ENCODE assay signal across 16 cellular contexts in the genomic region with DNA sequence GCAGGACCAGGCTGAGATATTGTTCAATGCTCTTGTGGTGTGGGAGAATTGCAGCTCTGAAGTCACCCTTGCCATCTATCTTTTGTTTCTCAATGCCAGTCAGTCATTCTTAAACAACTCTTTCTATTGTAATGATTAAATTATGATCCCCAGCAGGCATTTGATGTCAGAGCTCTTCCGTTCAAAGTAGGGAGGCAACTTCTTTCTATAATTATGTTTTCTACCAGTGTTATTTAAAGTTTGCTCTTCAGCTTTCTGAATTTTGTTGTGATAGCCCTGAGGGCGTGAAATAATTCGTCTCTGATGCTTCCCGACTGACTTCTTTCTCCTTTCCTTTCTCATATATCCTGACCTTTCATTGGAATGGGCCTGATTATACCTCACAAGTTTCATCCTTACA.
DNase-seq lines count a peak whose midpoint lies in the region; ATAC-seq and TF ChIP-seq lines count a peak whose summit lies in the region.
"Had no signal": no experiment of that assay in that cellular context is flagged by ENCODE, and none has a peak within 500 bp of the region (broad histone marks: within the 10 kb centered on the region; RNA-seq: fewer than 3 reads in every experiment).

No MANE protein-coding gene starts in this region.

- DNase-seq in RPMI7951 (ENCODE audit: low read depth) (peak; percentile 35), adipocyte (ENCODE audit: low read depth) (peak; percentile 23), 8988T (no peak)
- no peak for DNase-seq in activated CD8-positive, alpha-beta memory T cell treated with anti-CD3 and anti-CD28 coated beads, Interleukin-2, amount 10 ng/mL, durations not matched to agents 7 days and 5 days
- DNase-seq: CD4-positive, CD25-positive, alpha-beta regulatory T cell; CD8-positive, alpha-beta T cell; DMS53; DND-41; GOT3 had no signal

- POLR2A ChIA-PET in HEK293 (lab: Yijun Ruan, JAX): no interaction called here

- no peak overlapping the region for H3K27ac ChIP-seq in HEK293 (ENCODE audit: extremely low read depth, low read depth, low read length)
- H3K27ac ChIP-seq: BLaER1, C4-2B had no signal

- no peaks in the 10 kb centered on the region for H3K4me1 Mint-ChIP-seq in activated CD8-positive, alpha-beta memory T cell treated with anti-CD3 and anti-CD28 coated beads, Interleukin-2, amount 10 ng/mL, durations not matched to agents 7 days and 5 days
- H3K4me1 Mint-ChIP-seq: CD4-positive, CD25-positive, alpha-beta regulatory T cell had no signal

- no peak for TF ChIP-seq CTCF in HEK293 (tag by site-specific recombination; IDR thresholded peaks at IDR 0.05)

- H3K4me3 ChIP-seq in HEK293 (ENCODE audit: low read depth, low read length) (no peak overlapping the region), adipocyte (ENCODE audit: low read length) (no peak overlapping the region)
- H3K4me3 ChIP-seq: BLaER1, HAP-1 had no signal

- CTCF ChIA-PET in HEK293 (lab: Yijun Ruan, JAX): interaction anchor here (1.4 to 1.6 kb wide), 2 partner anchors 8 to 11 kb away, joined by 4 read pairs; no protein-coding TSS in a partner anchor
- CTCF ChIA-PET in activated CD8-positive, alpha-beta memory T cell treated with anti-CD3 and anti-CD28 coated beads, Interleukin-2, amount 10 ng/mL, durations not matched to agents 7 days and 5 days (lab: Charles Lee): no interaction called here

- H3K27me3 ChIP-seq in adipocyte (replicated peaks; ENCODE audit: control insufficient read depth, insufficient read depth, low read length): no peaks in the 10 kb centered on the region
- H3K27me3 ChIP-seq: BLaER1 had no signal

- no peaks in the 10 kb centered on the region for H3K27me3 Mint-ChIP-seq in activated CD8-positive, alpha-beta memory T cell treated with anti-CD3 and anti-CD28 coated beads, Interleukin-2, amount 10 ng/mL, durations not matched to agents 7 days and 5 days
- H3K27me3 Mint-ChIP-seq: B cell; CD4-positive, CD25-positive, alpha-beta regulatory T cell had no signal

- H3K9me3 ChIP-seq in HEK293 (ENCODE audit: control insufficient read depth, insufficient read depth, low read depth, low read length) (no peaks in the 10 kb centered on the region), adipocyte (ENCODE audit: control insufficient read depth, low read length) (no peaks in the 10 kb centered on the region)
- H3K9me3 ChIP-seq: BLaER1 had no signal

- no peak overlapping the region for H3K27ac Mint-ChIP-seq in activated CD8-positive, alpha-beta memory T cell treated with anti-CD3 and anti-CD28 coated beads, Interleukin-2, amount 10 ng/mL, durations not matched to agents 7 days and 5 days
- H3K27ac Mint-ChIP-seq: B cell; CD4-positive, CD25-positive, alpha-beta regulatory T cell; CD8-positive, alpha-beta T cell had no signal

- ATAC-seq in GM18517 (IDR thresholded peaks at IDR 0.05; ENCODE audit: unreplicated experiment) (no peak), HG03571 (IDR thresholded peaks at IDR 0.05; ENCODE audit: unreplicated experiment) (no peak)
- no peak for ATAC-seq in activated CD8-positive, alpha-beta memory T cell treated with anti-CD3 and anti-CD28 coated beads, Interleukin-2, amount 10 ng/mL, durations not matched to agents 7 days and 5 days
- ATAC-seq: CD8-positive, alpha-beta T cell had no signal

- H3K4me1 ChIP-seq in HEK293 (ENCODE audit: control insufficient read depth, insufficient read depth, low read length) (no peaks in the 10 kb centered on the region), adipocyte (ENCODE audit: control insufficient read depth, insufficient read depth, low read length) (no peaks in the 10 kb centered on the region)
- H3K4me1 ChIP-seq: BLaER1 had no signal

- H3K36me3 ChIP-seq in HEK293 (ENCODE audit: control insufficient read depth in 2 of 2, insufficient read depth in 1 of 2, low read length in 2 of 2) (no peaks in the 10 kb centered on the region), adipocyte (ENCODE audit: control insufficient read depth, insufficient read depth, low read length, severe bottlenecking) (no peaks in the 10 kb centered on the region)
- H3K36me3 ChIP-seq: BLaER1, HAP-1 had no signal

- no peak overlapping the region for H3K9ac ChIP-seq in adipocyte (ENCODE audit: low read length)
- H3K9ac ChIP-seq: BLaER1 had no signal

- H3K9me3 Mint-ChIP-seq in activated CD8-positive, alpha-beta memory T cell treated with anti-CD3 and anti-CD28 coated beads, Interleukin-2, amount 10 ng/mL, durations not matched to agents 7 days and 5 days (ENCODE audit: low read depth): no peaks in the 10 kb centered on the region

- H3K36me3 Mint-ChIP-seq in activated CD8-positive, alpha-beta memory T cell treated with anti-CD3 and anti-CD28 coated beads, Interleukin-2, amount 10 ng/mL, durations not matched to agents 7 days and 5 days: no peaks in the 10 kb centered on the region
- H3K36me3 Mint-ChIP-seq: CD4-positive, CD25-positive, alpha-beta regulatory T cell; CD8-positive, alpha-beta T cell had no signal

- no peak overlapping the region for H3K4me3 Mint-ChIP-seq in activated CD8-positive, alpha-beta memory T cell treated with anti-CD3 and anti-CD28 coated beads, Interleukin-2, amount 10 ng/mL, durations not matched to agents 7 days and 5 days
- H3K4me3 Mint-ChIP-seq: B cell; CD4-positive, CD25-positive, alpha-beta regulatory T cell; CD8-positive, alpha-beta T cell had no signal

TF ChIP-seq in HEK293, 187 proteins besides CTCF, POLR2A, EP300 and RAD21:
- TF ChIP-seq ZNF600 (tag by site-specific recombination; IDR thresholded peaks at IDR 0.05) (no peak), WT1 (tag by site-specific recombination; IDR thresholded peaks at IDR 0.05) (peak; percentile 47; the same call in 1 of the 2 replicates)

Comparison
In these comparisons a context has a peak if more than half of its experiments do, and no peak if none do; other contexts are left out.
1. DNase-seq: peak in RPMI7951 (single experiment) and adipocyte (single experiment); none in 8988T (single experiment) and activated CD8-positive, alpha-beta memory T cell treated with anti-CD3 and anti-CD28 coated beads, Interleukin-2, amount 10 ng/mL, durations not matched to agents 7 days and 5 days (single experiment).